12 cellular contexts compared by ENCODE assay signal in genomic region chr5:38598994-38599611, GRCh38. TPM values are rescaled to one million over a fixed set of nuclear protein-coding genes. Genes with fewer than 3 reads are reported as not detected.
DNase-seq lines count a peak whose midpoint lies in the region; ATAC-seq and TF ChIP-seq lines count a peak whose summit lies in the region.
"Had no signal": no experiment of that assay in that cellular context is flagged by ENCODE, and none has a peak within 500 bp of the region (broad histone marks: within the 10 kb centered on the region; RNA-seq: fewer than 3 reads in every experiment).

No MANE protein-coding gene starts in this region.

- WGBS in GM23248 (ENCODE audit: low coverage in 1 of 2, low lambda C conversion rate in 2 of 2, missing lambda C conversion rate in 2 of 2), 2 experiments: 99 to 100% methylated on average over 2 of the region's 2 CpGs
- WGBS in sigmoid colon, 2 donors: 83 to 94% methylated on average over 2 of the region's 2 CpGs

- intact Hi-C loops in sigmoid colon (cut with DNase I): no loop called here

- H3K27ac ChIP-seq in GM23248: no peak overlapping the region
- H3K27ac ChIP-seq in sigmoid colon: no peak overlapping the region
- H3K27ac ChIP-seq: SJCRH30 had no signal

- H3K4me2 ChIP-seq in GM23248 (ENCODE audit: unreplicated experiment): peak overlapping the region; percentile 42

- TF ChIP-seq EP300 in sigmoid colon (IDR thresholded peaks at IDR 0.05): no peak

- no peak for TF ChIP-seq CTCF in fibroblast of mammary gland (conservative IDR thresholded peaks at IDR 0.05; ENCODE audit: control insufficient read depth, insufficient read depth, low read depth, low read length)
- TF ChIP-seq CTCF in sigmoid colon (IDR thresholded peaks at IDR 0.05): no peak

- H3K79me2 ChIP-seq in GM23248 (ENCODE audit: insufficient read depth): no peaks in the 10 kb centered on the region

- H3K36me3 ChIP-seq in GM23248 (ENCODE audit: low read depth): no peaks in the 10 kb centered on the region
- no peaks in the 10 kb centered on the region for H3K36me3 ChIP-seq in sigmoid colon
- H3K36me3 ChIP-seq: SJCRH30 had no signal

- peak; percentile 86 for DNase-seq in GM23248
- peak; percentile 81 for DNase-seq in RPMI7951 (ENCODE audit: low read depth)
- peak; percentile 84 for DNase-seq in fibroblast of mammary gland (ENCODE audit: low read depth)
- DNase-seq in skeletal muscle cell (ENCODE audit: low read depth): peak; percentile 47
- no peak for DNase-seq in sigmoid colon
- DNase-seq in activated CD8-positive, alpha-beta memory T cell treated with anti-CD3 and anti-CD28 coated beads for 24 hours: no peak
- DNase-seq: activated naive CD8-positive, alpha-beta T cell treated with anti-CD3 and anti-CD28 coated beads, Interleukin-2, amount 10 ng/mL, durations not matched to agents 7 days and 5 days; midbrain; NCI-H1930 had no signal

- no peaks in the 10 kb centered on the region for H3K27me3 ChIP-seq in GM23248 (replicated peaks; ENCODE audit: insufficient read depth)
- H3K27me3 ChIP-seq in sigmoid colon: no peaks in the 10 kb centered on the region
- H3K27me3 ChIP-seq: SJCRH30 had no signal

- H3K9ac ChIP-seq in GM23248: no peak overlapping the region

- TF ChIP-seq POLR2A in sigmoid colon (IDR thresholded peaks at IDR 0.05): no peak

- H3F3A ChIP-seq in GM23248 (ENCODE audit: insufficient read depth): peaks cover 37% of the 10 kb centered on the region

- H3K4me1 ChIP-seq in GM23248 (ENCODE audit: insufficient read depth) (peaks cover 49% of the 10 kb centered on the region), sigmoid colon (peaks cover 0 to 15% (median 9%) of the 10 kb centered on the region in 4 donors)

- H3K4me3 ChIP-seq in GM23248 (no peak overlapping the region), fibroblast of mammary gland (ENCODE audit: control insufficient read depth, low read depth, low read length) (no peak overlapping the region), skeletal muscle cell (ENCODE audit: low read depth, low read length) (no peak overlapping the region), sigmoid colon (no peak overlapping the region)
- H3K4me3 ChIP-seq: SJCRH30 had no signal

- no peak for ATAC-seq in HG03135 (IDR thresholded peaks at IDR 0.05; ENCODE audit: unreplicated experiment)
- ATAC-seq: stimulated activated effector memory CD8-positive, alpha-beta T cell treated with anti-CD3 and anti-CD28 coated beads, Interleukin-12 subunit alpha, Interleukin-12 subunit beta, amount 100 ng/mL, for 72 hours had no signal

- H3K9me2 ChIP-seq in GM23248 (ENCODE audit: insufficient read depth): no peaks in the 10 kb centered on the region

- no peaks in the 10 kb centered on the region for H4K20me1 ChIP-seq in GM23248 (ENCODE audit: insufficient read depth)

- no peak overlapping the region for H2AFZ ChIP-seq in GM23248

- H3K9me3 ChIP-seq in GM23248 (ENCODE audit: low read depth) (no peaks in the 10 kb centered on the region), sigmoid colon (no peaks in the 10 kb centered on the region)
- H3K9me3 ChIP-seq: SJCRH30 had no signal

- in situ Hi-C loops in GM23248 (cut with MboI): no loop called here

RNA-seq across cellular contexts. Expression of gene LIFR, which starts 42.7 kb away (rescaled TPM):
- 6.9 and 16.4 TPM in 2 replicates for total RNA-seq in GM23248 (2014; rRNA removed; shearing (Covaris generic))
- polyA plus RNA-seq in GM23248 (2016; fragmentation: Nextera tagmentation; extraction: Ambion mirVana) (5.8 and 8.1 TPM in 2 replicates), sigmoid colon (1 to 10 TPM in 2 of 3 donors, under 1 TPM in 1; 0.23 to 6.7 (median 1.2) TPM)
- total RNA-seq in RPMI7951 (2014; rRNA removed; shearing (Covaris generic)): 5.5 and 7.8 TPM in 2 replicates
- 10 to 100 TPM; 43.0 to 79.6 (median 66.5) TPM for total RNA-seq in sigmoid colon
- total RNA-seq: activated naive CD8-positive, alpha-beta T cell treated with anti-CD3 and anti-CD28 coated beads, Interleukin-2, amount 10 ng/mL, durations not matched to agents 7 days and 5 days had no signal

Comparison
In these comparisons a context has a peak if more than half of its experiments do, and no peak if none do; other contexts are left out.
1. DNase-seq: peak in GM23248 (single experiment), RPMI7951 (single experiment), fibroblast of mammary gland (single experiment) and skeletal muscle cell (single experiment); none in sigmoid colon (single experiment) and activated CD8-positive, alpha-beta memory T cell treated with anti-CD3 and anti-CD28 coated beads for 24 hours (single experiment).